ENCODE assay signal across 7 cellular contexts in genomic region chr12:55996715-55997534, GRCh38. TPM values are rescaled to one million over a fixed set of nuclear protein-coding genes. Genes with fewer than 3 reads are reported as not detected.
DNase-seq lines count a peak whose midpoint lies in the region; ATAC-seq and TF ChIP-seq lines count a peak whose summit lies in the region.

SUOX (plus strand) TSS chr12:55997276; CDS start chr12:56002222, 4,946 bp downstream.

- TF ChIP-seq CTCF in ascending aorta (IDR thresholded peaks at IDR 0.05) (no peak), left ventricle myocardium inferior (IDR thresholded peaks at IDR 0.05; ENCODE audit: borderline replicate concordance) (no peak), ovary (IDR thresholded peaks at IDR 0.05) (no peak)

- peak; percentile 97 for ATAC-seq in GM21528 (IDR thresholded peaks at IDR 0.05; ENCODE audit: low FRiP score, unreplicated experiment)

- H3K4me3 ChIP-seq in ascending aorta (peak within 1 kb of the TSS; percentile 70 to 72), left ventricle myocardium inferior (peak within 1 kb of the TSS; percentile 78), ovary (peak within 1 kb of the TSS; percentile 52)

- peak within 1 kb of the TSS; percentile 76 to 77 for H3K27ac ChIP-seq in ascending aorta
- peak within 1 kb of the TSS; percentile 89 for H3K27ac ChIP-seq in left ventricle myocardium inferior (replicated peaks)
- peak within 1 kb of the TSS; percentile 7 to 80 for H3K27ac ChIP-seq in ovary

- no peaks in the 10 kb centered on the region for H3K27me3 ChIP-seq in ascending aorta
- no peaks in the 10 kb centered on the region for H3K27me3 ChIP-seq in left ventricle myocardium inferior (ENCODE audit: low read depth)
- no peaks in the 10 kb centered on the region for H3K27me3 ChIP-seq in ovary

- 0 to 1% (median 1%) methylated on average over 27 of the region's 27 CpGs for WGBS in ovary, 3 donors

- H3K9me3 ChIP-seq in ascending aorta = no peaks in the 10 kb centered on the region
- no peaks in the 10 kb centered on the region for H3K9me3 ChIP-seq in left ventricle myocardium inferior (replicated peaks)
- H3K9me3 ChIP-seq in ovary = no peaks in the 10 kb centered on the region

- TF ChIP-seq EP300 in ovary (IDR thresholded peaks at IDR 0.05) = no peak

- H3K36me3 ChIP-seq in ascending aorta (peaks cover 24 to 28% of the 10 kb centered on the region in 2 donors), left ventricle myocardium inferior (peaks cover 44% of the 10 kb centered on the region), ovary (no peaks in the 10 kb centered on the region)

- peaks cover 0 to 5% of the 10 kb centered on the region in 2 donors for H3K4me1 ChIP-seq in ascending aorta
- peaks cover 15% of the 10 kb centered on the region for H3K4me1 ChIP-seq in left ventricle myocardium inferior
- peaks cover 3% of the 10 kb centered on the region for H3K4me1 ChIP-seq in ovary (ENCODE audit: insufficient read depth)

- intact Hi-C loops in ascending aorta (cut with DNase I) = loop anchor here (1.0 to 2.0 kb wide), 5 partner anchors 10 to 122 kb away; partner anchors contain the start of genes RPS26 and ZC3H10
- intact Hi-C loops in left ventricle myocardium inferior (cut with micrococcal nuclease) = no loop called here
- intact Hi-C loops in ovary (cut with DNase I) = loop anchor here (2.0 to 10.0 kb wide), 3 partner anchors 40 to 48 kb away; partner anchors contain the start of gene RPS26 (in 3 of the 4)

- DNase-seq in GM03348 (ENCODE audit: low spot score) (peak; percentile 99), HUDEP-2 (lab: John Stamatoyannopoulos, UW; ENCODE audit: unreplicated experiment in 76 of 76) (peak in 75 of 76 experiments; percentile 44 to 97 (median 90)), NOMO-1 treated with dmso at 0.1 percent for 144 hours (lab: John Stamatoyannopoulos, UW; ENCODE audit: unreplicated experiment) (peak; percentile 94), ascending aorta (ENCODE audit: low spot score in 2 of 2) (peak; percentile 96 to 98), left ventricle myocardium inferior (peak; percentile 97), ovary (peak; percentile 94 to 97 (median 96))

- TF ChIP-seq POLR2A in ovary (IDR thresholded peaks at IDR 0.05) = peak; percentile 6

RNA-seq across cellular contexts. Expression of gene SUOX, which starts in this region (rescaled TPM):
- total RNA-seq in ascending aorta = 5.4 TPM
- total RNA-seq in left ventricle myocardium inferior = 36.0 TPM
- 10 to 100 TPM; 22.1 to 39.4 (median 31.9) TPM for total RNA-seq in ovary
- 10 to 100 TPM; 18.0 to 34.2 TPM for polyA plus RNA-seq in ovary

Comparison
In these comparisons a context has a peak if more than half of its experiments do, and no peak if none do; other contexts are left out.
1. Peak in every context shown above with its lines: DNase-seq, ATAC-seq, H3K4me3 ChIP-seq and H3K27ac ChIP-seq.